Comparison of ENCODE assay signal across 32 cellular contexts in genomic region chr6:69875715-69876114, GRCh38. TPM values are rescaled to one million over a fixed set of nuclear protein-coding genes. Genes with fewer than 3 reads are reported as not detected.
"Had no signal": no experiment of that assay in that cellular context is flagged by ENCODE, and none has a peak within 500 bp of the region (broad histone marks: within the 10 kb centered on the region; RNA-seq: fewer than 3 reads in every experiment).

No MANE protein-coding gene starts in this region.

- H3K4me3 Mint-ChIP-seq: activated CD4-positive, alpha-beta memory T cell treated with anti-CD3 and anti-CD28 coated beads, Interleukin-2, amount 10 ng/mL, durations not matched to agents 7 days and 5 days; activated CD4-positive, alpha-beta T cell treated with anti-CD3 and anti-CD28 coated beads, Interleukin-2, amount 10 ng/mL, durations not matched to agents 7 days and 5 days; activated naive CD4-positive, alpha-beta T cell treated with anti-CD3 and anti-CD28 coated beads, Interleukin-2, amount 10 ng/mL, durations not matched to agents 7 days and 5 days; activated naive CD8-positive, alpha-beta T cell treated with anti-CD3 and anti-CD28 coated beads, Interleukin-2, amount 10 ng/mL, durations not matched to agents 7 days and 5 days; activated T-cell treated with anti-CD3 and anti-CD28 coated beads, Interleukin-2, amount 50 U/mL, for 24 hours; activated T-cell treated with anti-CD3 and anti-CD28 coated beads, Interleukin-2, amount 50 U/mL, for 72 hours; brain; T-helper 17 cell; T-helper 2 cell treated with Interferon-gamma antibody and Interleukin-4, amounts not matched to agents 5 μg/mL and 100 μg/mL, for 36 hours had no signal

- H3K9me3 Mint-ChIP-seq: activated CD4-positive, alpha-beta memory T cell treated with anti-CD3 and anti-CD28 coated beads, Interleukin-2, amount 10 ng/mL, durations not matched to agents 7 days and 5 days; activated CD4-positive, alpha-beta T cell treated with anti-CD3 and anti-CD28 coated beads, Interleukin-2, amount 10 ng/mL, durations not matched to agents 7 days and 5 days; activated naive CD4-positive, alpha-beta T cell treated with anti-CD3 and anti-CD28 coated beads, Interleukin-2, amount 10 ng/mL, durations not matched to agents 7 days and 5 days; activated naive CD4-positive, alpha-beta T cell treated with anti-CD3 and anti-CD28 coated beads, Interleukin-2, amount 50 U/mL, for 72 hours; activated naive CD8-positive, alpha-beta T cell treated with anti-CD3 and anti-CD28 coated beads, Interleukin-2, amount 10 ng/mL, durations not matched to agents 7 days and 5 days; activated T-cell treated with anti-CD3 and anti-CD28 coated beads, Interleukin-2, amount 50 U/mL, for 24 hours; activated T-cell treated with anti-CD3 and anti-CD28 coated beads, Interleukin-2, amount 50 U/mL, for 72 hours; brain; T-helper 2 cell treated with Interferon-gamma antibody and Interleukin-4, amounts not matched to agents 5 μg/mL and 100 μg/mL, for 36 hours had no signal

- H3K27ac Mint-ChIP-seq: activated CD4-positive, alpha-beta memory T cell treated with anti-CD3 and anti-CD28 coated beads, Interleukin-2, amount 10 ng/mL, durations not matched to agents 7 days and 5 days; activated CD4-positive, alpha-beta T cell treated with anti-CD3 and anti-CD28 coated beads, Interleukin-2, amount 10 ng/mL, durations not matched to agents 7 days and 5 days; activated naive CD4-positive, alpha-beta T cell treated with anti-CD3 and anti-CD28 coated beads, Interleukin-2, amount 10 ng/mL, durations not matched to agents 7 days and 5 days; activated naive CD4-positive, alpha-beta T cell treated with anti-CD3 and anti-CD28 coated beads, Interleukin-2, amount 50 U/mL, for 72 hours; activated naive CD8-positive, alpha-beta T cell treated with anti-CD3 and anti-CD28 coated beads, Interleukin-2, amount 10 ng/mL, durations not matched to agents 7 days and 5 days; activated T-cell treated with anti-CD3 and anti-CD28 coated beads, Interleukin-2, amount 50 U/mL, for 24 hours; activated T-cell treated with anti-CD3 and anti-CD28 coated beads, Interleukin-2, amount 50 U/mL, for 72 hours; brain; T-helper 17 cell; T-helper 2 cell treated with Interferon-gamma antibody and Interleukin-4, amounts not matched to agents 5 μg/mL and 100 μg/mL, for 36 hours had no signal

- ATAC-seq: activated naive CD4-positive, alpha-beta T cell treated with anti-CD3 and anti-CD28 coated beads, Interleukin-2, amount 50 U/mL, for 72 hours; activated T-cell treated with anti-CD3 and anti-CD28 coated beads, Interleukin-2, amount 50 U/mL, for 72 hours; gastroesophageal sphincter; T-helper 17 cell had no signal

- DNase-seq: activated CD4-positive, alpha-beta memory T cell treated with anti-CD3 and anti-CD28 coated beads, Interleukin-2, amount 10 ng/mL, durations not matched to agents 7 days and 5 days; activated CD4-positive, alpha-beta T cell treated with anti-CD3 and anti-CD28 coated beads for 1 hour; activated CD4-positive, alpha-beta T cell treated with anti-CD3 and anti-CD28 coated beads for 4 hours; activated CD4-positive, alpha-beta T cell treated with anti-CD3 and anti-CD28 coated beads, Interleukin-2, amount 10 ng/mL, durations not matched to agents 7 days and 5 days; activated CD4-positive, alpha-beta T cell treated with anti-CD3 and anti-CD28 coated beads, Interleukin-2, amount 50 U/mL, for 4 hours; activated CD8-positive, alpha-beta memory T cell treated with anti-CD3 and anti-CD28 coated beads, Interleukin-2, amount 50 U/mL, for 48 hours; activated gamma-delta T cell; activated naive CD4-positive, alpha-beta T cell; activated naive CD4-positive, alpha-beta T cell treated with anti-CD3 and anti-CD28 coated beads, Interleukin-2, amount 10 ng/mL, durations not matched to agents 7 days and 5 days; activated naive CD8-positive, alpha-beta T cell treated with anti-CD3 and anti-CD28 coated beads, Interleukin-2, amount 10 ng/mL, durations not matched to agents 7 days and 5 days; activated T-cell treated with anti-CD3 and anti-CD28 coated beads for 4 hours; activated T-cell treated with anti-CD3 and anti-CD28 coated beads, Interleukin-2, amount 50 U/mL, for 24 hours; activated T-cell treated with anti-CD3 and anti-CD28 coated beads, Interleukin-2, amount 50 U/mL, for 72 hours; central memory CD4-positive, alpha-beta T cell; cerebellar nuclear complex; colonic mucosa; effector CD8-positive, alpha-beta T cell; esophagus squamous epithelium; foreskin melanocyte; T-helper 1 cell; T-helper 17 cell; T1000; WERI-Rb-1 had no signal

- H3K4me1 Mint-ChIP-seq: activated CD4-positive, alpha-beta memory T cell treated with anti-CD3 and anti-CD28 coated beads, Interleukin-2, amount 10 ng/mL, durations not matched to agents 7 days and 5 days; activated CD4-positive, alpha-beta T cell treated with anti-CD3 and anti-CD28 coated beads, Interleukin-2, amount 10 ng/mL, durations not matched to agents 7 days and 5 days; activated naive CD4-positive, alpha-beta T cell treated with anti-CD3 and anti-CD28 coated beads, Interleukin-2, amount 10 ng/mL, durations not matched to agents 7 days and 5 days; activated naive CD8-positive, alpha-beta T cell treated with anti-CD3 and anti-CD28 coated beads, Interleukin-2, amount 10 ng/mL, durations not matched to agents 7 days and 5 days; brain; T-helper 17 cell had no signal

- FAIRE-seq: endometrium, endothelial cell of umbilical vein had no signal

- H3K36me3 Mint-ChIP-seq: activated naive CD4-positive, alpha-beta T cell treated with anti-CD3 and anti-CD28 coated beads, Interleukin-2, amount 10 ng/mL, durations not matched to agents 7 days and 5 days; activated naive CD4-positive, alpha-beta T cell treated with anti-CD3 and anti-CD28 coated beads, Interleukin-2, amount 50 U/mL, for 72 hours; activated naive CD8-positive, alpha-beta T cell treated with anti-CD3 and anti-CD28 coated beads, Interleukin-2, amount 10 ng/mL, durations not matched to agents 7 days and 5 days; brain had no signal

RNA-seq across cellular contexts. Expression of gene COL19A1, which starts 9.4 kb away (rescaled TPM):
- total RNA-seq: activated CD4-positive, alpha-beta T cell treated with anti-CD3 and anti-CD28 coated beads, Interleukin-2, amount 10 ng/mL, durations not matched to agents 7 days and 5 days; ascending aorta; endothelial cell of umbilical vein; fibroblast of lung; glomerular endothelial cell had no signal
- polyA plus RNA-seq: endothelial cell of umbilical vein had no signal
